11 cellular contexts compared by ENCODE assay signal in the genomic region with DNA sequence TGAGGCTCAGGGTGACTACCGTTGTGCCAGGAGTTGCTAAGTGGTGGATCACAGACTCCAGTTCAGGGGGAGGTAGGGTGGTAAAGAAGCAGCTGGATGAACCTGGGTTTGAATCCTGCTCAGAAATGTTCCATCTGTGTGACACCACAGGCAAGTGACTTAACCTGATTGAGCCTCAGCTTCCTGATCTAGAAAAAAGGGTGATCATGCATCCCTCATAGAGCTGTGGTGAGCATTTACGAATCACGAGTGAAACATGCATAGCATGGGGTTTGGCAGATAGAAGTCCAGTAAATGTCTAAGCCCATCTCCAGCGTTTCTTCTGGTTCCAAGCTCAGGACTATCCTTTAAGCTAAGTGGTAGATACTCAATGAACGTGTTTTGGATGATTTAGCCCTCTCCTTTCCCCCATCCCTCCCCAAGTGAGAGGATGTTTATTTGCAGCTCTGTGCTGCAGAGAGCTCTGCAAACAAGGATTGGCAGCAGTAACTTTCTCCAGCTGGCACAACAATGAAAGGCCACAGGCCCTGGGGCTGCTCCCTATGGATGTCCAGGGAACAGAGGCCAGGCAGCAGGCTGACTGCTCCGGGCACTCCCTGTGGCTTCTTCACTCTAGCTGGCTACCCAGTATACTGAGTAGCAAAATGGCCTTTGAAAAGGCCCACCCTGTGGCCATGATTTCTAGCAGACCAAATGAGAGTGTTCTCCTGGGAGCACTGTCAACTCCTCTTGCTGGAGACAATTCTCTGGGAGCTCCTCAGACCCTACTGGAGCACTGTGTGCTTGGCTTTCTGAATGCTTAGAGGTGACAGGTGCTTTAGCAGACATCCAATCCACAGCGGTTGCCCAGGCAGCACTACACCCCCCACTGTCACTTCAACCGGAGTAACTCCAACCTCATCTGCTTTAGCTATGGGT. TPM values are rescaled to one million over a fixed set of nuclear protein-coding genes. Genes with fewer than 3 reads are reported as not detected.
DNase-seq lines count a peak whose midpoint lies in the region; ATAC-seq and TF ChIP-seq lines count a peak whose summit lies in the region.
"Had no signal": no experiment of that assay in that cellular context is flagged by ENCODE, and none has a peak within 500 bp of the region (broad histone marks: within the 10 kb centered on the region; RNA-seq: fewer than 3 reads in every experiment).

No MANE protein-coding gene starts in this region.

- H3K27me3 Mint-ChIP-seq in Caco-2 (ENCODE audit: insufficient read depth, unreplicated experiment), result no peaks in the 10 kb centered on the region

- no TSS peak for BruUV-seq in Caco-2 (replicated peaks; lab: Mats Ljungman, UMichigan)

- H3K9ac ChIP-seq in mucosa of rectum (ENCODE audit: low read depth in 1 of 2, low read length in 2 of 2), result no peak overlapping the region

- intact Hi-C loops in Caco-2 (cut with micrococcal nuclease; ENCODE audit: unreplicated experiment), result loop anchor here (1.0 kb wide), 1 partner anchor 28 kb away; no protein-coding TSS in a partner anchor

- POLR2A ChIA-PET in Caco-2 (lab: Charles Lee), result interaction anchor here (0.5 to 0.6 kb wide), 2 partner anchors 221 to 429 kb away, joined by 3 to 4 read pairs; a partner anchor contains a TSS

- H3K27ac ChIP-seq in mucosa of rectum (ENCODE audit: low read depth in 2 of 2, low read length in 2 of 2), result peak overlapping the region; percentile 75 to 76
- H3K27ac ChIP-seq: WERI-Rb-1 had no signal

- peak overlapping the region; percentile 34 for H3K27ac Mint-ChIP-seq in Caco-2 (ENCODE audit: unreplicated experiment)

- H3K4me3 Mint-ChIP-seq in Caco-2 (ENCODE audit: unreplicated experiment), result no peak overlapping the region

- TF ChIP-seq CTCF in Caco-2 (IDR thresholded peaks at IDR 0.05; ENCODE audit: insufficient read depth in 1 of 2, low read depth in 1 of 2, low read length in 1 of 2, severe bottlenecking in 1 of 2, unreplicated experiment in 1 of 2), result no peak
- no peak for TF ChIP-seq CTCF in GM20000 (IDR thresholded peaks at IDR 0.05; ENCODE audit: extremely low read depth, missing control alignments)

- H3K4me1 ChIP-seq in Caco-2 (peaks cover 39% of the 10 kb centered on the region), mucosa of rectum (ENCODE audit: control insufficient read depth in 2 of 2, insufficient read depth in 2 of 2, low read length in 2 of 2) (peaks cover 37 to 54% of the 10 kb centered on the region in 2 donors)

- H3K36me3 Mint-ChIP-seq in Caco-2 (ENCODE audit: insufficient read depth, unreplicated experiment), result peaks cover 22% of the 10 kb centered on the region

- H3K9me3 Mint-ChIP-seq in Caco-2 (ENCODE audit: unreplicated experiment), result no peaks in the 10 kb centered on the region

- no peak for ATAC-seq in GM18517 (IDR thresholded peaks at IDR 0.05; ENCODE audit: unreplicated experiment)
- ATAC-seq: GM12878 had no signal

- CTCF ChIA-PET in Caco-2 (lab: Charles Lee), result interaction anchor here (0.7 kb wide), 1 partner anchor 31 kb away, joined by 3 read pairs; no protein-coding TSS in a partner anchor

- H3K27me3 ChIP-seq in Caco-2 (replicated peaks; ENCODE audit: control insufficient read depth, insufficient read depth, low read length) (no peaks in the 10 kb centered on the region), mucosa of rectum (ENCODE audit: control insufficient read depth in 2 of 2, insufficient read depth in 2 of 2, low read length in 2 of 2) (no peaks in the 10 kb centered on the region)

- H3K36me3 ChIP-seq in Caco-2 (ENCODE audit: control insufficient read depth, insufficient read depth, low read length), result no peaks in the 10 kb centered on the region; the same call in 1 of the 2 replicates
- no peaks in the 10 kb centered on the region for H3K36me3 ChIP-seq in mucosa of rectum (ENCODE audit: control insufficient read depth in 2 of 2, insufficient read depth in 2 of 2, low read length in 2 of 2)
- H3K36me3 ChIP-seq: WERI-Rb-1 had no signal

- H3K4me3 ChIP-seq in Caco-2 (ENCODE audit: low read depth, low read length) (no peak overlapping the region), mucosa of rectum (ENCODE audit: low read length in 2 of 2) (no peak overlapping the region)
- H3K4me3 ChIP-seq: GM12878 had no signal

- H3K4me1 Mint-ChIP-seq in Caco-2 (ENCODE audit: low read depth, unreplicated experiment), result peaks cover 38% of the 10 kb centered on the region

- DNase-seq in Caco-2 (no peak), NCI-H146 treated with DMSO at 0.1 percent for 48 hours (lab: John Stamatoyannopoulos, UW; ENCODE audit: unreplicated experiment) (peak; percentile 73), anterior cingulate cortex (lab: John Stamatoyannopoulos, UW) (peak in 31 of 58 donors; percentile 18 to 76 (median 53)), GM20000 (ENCODE audit: low spot score) (no peak), NCI-H82 (lab: John Stamatoyannopoulos, UW) (no peak), GM19240 (ENCODE audit: insufficient read length, low spot score) (no peak)
- DNase-seq: NCI-H1694 treated with DMSO at 0.1 percent for 48 hours, WERI-Rb-1 had no signal

- no peaks in the 10 kb centered on the region for H3K9me3 ChIP-seq in Caco-2
- no peaks in the 10 kb centered on the region for H3K9me3 ChIP-seq in mucosa of rectum (ENCODE audit: control insufficient read depth in 2 of 2, low read length in 2 of 2)

RNA-seq across cellular contexts. Expression of a gene that starts 21.3 kb away (rescaled TPM):
- not detected in 2 replicates for total RNA-seq in Caco-2 (2022)
- total RNA-seq: GM12878 had no signal

Comparison
In these comparisons a context has a peak if more than half of its experiments do, and no peak if none do; other contexts are left out.
1. DNase-seq: peak in NCI-H146 treated with DMSO at 0.1 percent for 48 hours (single experiment) and anterior cingulate cortex (31 of 58); none in Caco-2 (0 of 2), GM20000 (single experiment), NCI-H82 (single experiment) and GM19240 (single experiment).